26 cellular contexts compared by ENCODE assay signal in the genomic region with DNA sequence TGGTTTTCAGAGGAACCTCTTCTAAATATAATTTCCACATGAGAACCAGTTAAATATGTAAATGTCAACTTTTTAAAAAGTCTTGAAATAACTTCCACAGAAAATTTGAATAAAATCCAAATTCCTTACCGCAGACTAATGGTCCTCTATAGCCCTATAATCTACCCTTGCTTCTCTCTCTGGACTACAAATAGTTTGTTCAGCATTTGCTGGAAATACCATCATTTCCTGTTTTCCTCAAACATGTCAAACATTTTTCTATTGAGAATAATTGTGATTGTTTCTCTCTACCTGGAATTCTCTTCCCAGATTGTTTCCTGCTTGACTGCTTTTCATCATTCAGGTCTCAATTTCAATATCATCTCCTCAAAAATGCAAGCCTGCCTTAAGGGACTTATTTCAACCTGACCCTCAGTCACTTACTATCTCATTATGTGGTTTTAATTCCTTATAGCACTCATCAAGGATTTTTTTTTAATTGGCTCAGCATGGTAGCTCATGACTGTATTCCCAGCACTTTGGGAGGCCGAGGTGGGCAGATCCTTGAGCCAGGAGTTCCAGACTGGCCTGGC.
DNase-seq lines count a peak whose midpoint lies in the region; ATAC-seq and TF ChIP-seq lines count a peak whose summit lies in the region.
"Had no signal": no experiment of that assay in that cellular context is flagged by ENCODE, and none has a peak within 500 bp of the region (broad histone marks: within the 10 kb centered on the region; RNA-seq: fewer than 3 reads in every experiment).

No MANE protein-coding gene starts in this region.

- intact Hi-C loops in esophagus squamous epithelium (cut with DNase I), result no loop called here
- intact Hi-C loops in gastrocnemius medialis (cut with DNase I; ENCODE audit: low total_unique reads), result no loop called here
- intact Hi-C loops in activated T-helper 2 cell treated with anti-CD3 and anti-CD28 coated beads, Interferon-gamma antibody, Interleukin-2, Interleukin-4, amounts not matched to agents 10 μg/mL and 5 μg/mL and 100 μg/mL, durations not matched to agents 14 hours and 24 hours and 36 hours (cut with micrococcal nuclease), result no loop called here
- intact Hi-C loops in colonic mucosa (cut with DNase I), result no loop called here

- in situ Hi-C loops in gastrocnemius medialis (cut with MboI; ENCODE audit: low sequenced_read_pairs in 4 of 4), result no loop called here

- no peaks in the 10 kb centered on the region for H3K9me3 ChIP-seq in esophagus squamous epithelium
- H3K9me3 ChIP-seq in gastrocnemius medialis, result no peaks in the 10 kb centered on the region
- no peaks in the 10 kb centered on the region for H3K9me3 ChIP-seq in colonic mucosa
- H3K9me3 ChIP-seq: body of pancreas, mucosa of descending colon had no signal

- ATAC-seq in gastrocnemius medialis, result no peak
- ATAC-seq: activated CD8-positive, alpha-beta memory T cell treated with anti-CD3 and anti-CD28 coated beads, Interleukin-2, amount 10 ng/mL, durations not matched to agents 7 days and 5 days; body of pancreas; left ventricle myocardium superior; mucosa of descending colon; psoas muscle had no signal

- H3K27me3 ChIP-seq in esophagus squamous epithelium, result no peaks in the 10 kb centered on the region
- H3K27me3 ChIP-seq in gastrocnemius medialis, result no peaks in the 10 kb centered on the region
- H3K27me3 ChIP-seq in colonic mucosa, result no peaks in the 10 kb centered on the region
- H3K27me3 ChIP-seq: body of pancreas, dorsolateral prefrontal cortex, foreskin keratinocyte, MG63 had no signal

- no peaks in the 10 kb centered on the region for H3K36me3 ChIP-seq in esophagus squamous epithelium
- no peaks in the 10 kb centered on the region for H3K36me3 ChIP-seq in gastrocnemius medialis
- H3K36me3 ChIP-seq in colonic mucosa, result no peaks in the 10 kb centered on the region
- H3K36me3 ChIP-seq: MG63 had no signal

- no peaks in the 10 kb centered on the region for H3K4me1 Mint-ChIP-seq in activated T-helper 2 cell treated with anti-CD3 and anti-CD28 coated beads, Interferon-gamma antibody, Interleukin-2, Interleukin-4, amounts not matched to agents 10 μg/mL and 5 μg/mL and 100 μg/mL, durations not matched to agents 14 hours and 24 hours and 36 hours (ENCODE audit: low read depth)
- H3K4me1 Mint-ChIP-seq: activated CD4-positive, alpha-beta T cell treated with anti-CD3 and anti-CD28 coated beads, Interleukin-2, amount 10 ng/mL, durations not matched to agents 24 days and 14 days; activated CD8-positive, alpha-beta memory T cell treated with anti-CD3 and anti-CD28 coated beads, Interleukin-2, amount 10 ng/mL, durations not matched to agents 7 days and 5 days; activated naive CD4-positive, alpha-beta T cell treated with anti-CD3 and anti-CD28 coated beads, Interleukin-2, amount 50 U/mL, for 24 hours; CD4-positive, CD25-positive, alpha-beta regulatory T cell; immature natural killer cell had no signal

- no peaks in the 10 kb centered on the region for H3K27me3 Mint-ChIP-seq in activated T-helper 2 cell treated with anti-CD3 and anti-CD28 coated beads, Interferon-gamma antibody, Interleukin-2, Interleukin-4, amounts not matched to agents 10 μg/mL and 5 μg/mL and 100 μg/mL, durations not matched to agents 14 hours and 24 hours and 36 hours (ENCODE audit: low read depth)
- H3K27me3 Mint-ChIP-seq: activated CD4-positive, alpha-beta T cell treated with anti-CD3 and anti-CD28 coated beads, Interleukin-2, amount 10 ng/mL, durations not matched to agents 24 days and 14 days; activated CD8-positive, alpha-beta memory T cell treated with anti-CD3 and anti-CD28 coated beads, Interleukin-2, amount 10 ng/mL, durations not matched to agents 7 days and 5 days; activated naive CD4-positive, alpha-beta T cell treated with anti-CD3 and anti-CD28 coated beads, Interleukin-2, amount 50 U/mL, for 24 hours; CD4-positive, CD25-positive, alpha-beta regulatory T cell had no signal

- no peaks in the 10 kb centered on the region for H3K36me3 Mint-ChIP-seq in activated T-helper 2 cell treated with anti-CD3 and anti-CD28 coated beads, Interferon-gamma antibody, Interleukin-2, Interleukin-4, amounts not matched to agents 10 μg/mL and 5 μg/mL and 100 μg/mL, durations not matched to agents 14 hours and 24 hours and 36 hours (ENCODE audit: low read depth)
- H3K36me3 Mint-ChIP-seq: activated CD8-positive, alpha-beta memory T cell treated with anti-CD3 and anti-CD28 coated beads, Interleukin-2, amount 10 ng/mL, durations not matched to agents 7 days and 5 days; activated naive CD4-positive, alpha-beta T cell treated with anti-CD3 and anti-CD28 coated beads, Interleukin-2, amount 50 U/mL, for 24 hours; CD4-positive, CD25-positive, alpha-beta regulatory T cell had no signal

- WGBS in esophagus squamous epithelium, 2 donors, result 84 to 91% methylated on average over 1 to 2 of the region's 2 CpGs

- TF ChIP-seq CTCF in choroid plexus epithelial cell (conservative IDR thresholded peaks at IDR 0.05; ENCODE audit: low read depth, low read length) (no peak), esophagus squamous epithelium (IDR thresholded peaks at IDR 0.05) (no peak), gastrocnemius medialis (IDR thresholded peaks at IDR 0.05 in 4 of 5, conservative IDR thresholded peaks at IDR 0.05 in 1 of 5) (no peak), colonic mucosa (IDR thresholded peaks at IDR 0.05) (no peak)

- TF ChIP-seq POLR2A in esophagus squamous epithelium (IDR thresholded peaks at IDR 0.05) (no peak), gastrocnemius medialis (IDR thresholded peaks at IDR 0.05) (no peak)

- no peak overlapping the region for H3K4me3 Mint-ChIP-seq in activated T-helper 2 cell treated with anti-CD3 and anti-CD28 coated beads, Interferon-gamma antibody, Interleukin-2, Interleukin-4, amounts not matched to agents 10 μg/mL and 5 μg/mL and 100 μg/mL, durations not matched to agents 14 hours and 24 hours and 36 hours (ENCODE audit: low read depth)
- H3K4me3 Mint-ChIP-seq: activated CD4-positive, alpha-beta T cell treated with anti-CD3 and anti-CD28 coated beads, Interleukin-2, amount 10 ng/mL, durations not matched to agents 24 days and 14 days; activated CD8-positive, alpha-beta memory T cell treated with anti-CD3 and anti-CD28 coated beads, Interleukin-2, amount 10 ng/mL, durations not matched to agents 7 days and 5 days; activated naive CD4-positive, alpha-beta T cell treated with anti-CD3 and anti-CD28 coated beads, Interleukin-2, amount 50 U/mL, for 24 hours; immature natural killer cell; neural crest cell had no signal

- H3K27ac ChIP-seq in esophagus squamous epithelium (no peak overlapping the region), gastrocnemius medialis (no peak overlapping the region), colonic mucosa (no peak overlapping the region)
- H3K27ac ChIP-seq: body of pancreas, dorsolateral prefrontal cortex, foreskin keratinocyte, HL-60, psoas muscle, SK-N-MC had no signal

- no peak overlapping the region for H3K9ac ChIP-seq in colonic mucosa (ENCODE audit: low read depth in 2 of 2, low read length in 2 of 2)

- H3K27ac Mint-ChIP-seq in activated T-helper 2 cell treated with anti-CD3 and anti-CD28 coated beads, Interferon-gamma antibody, Interleukin-2, Interleukin-4, amounts not matched to agents 10 μg/mL and 5 μg/mL and 100 μg/mL, durations not matched to agents 14 hours and 24 hours and 36 hours, result no peak overlapping the region
- H3K27ac Mint-ChIP-seq: activated CD4-positive, alpha-beta T cell treated with anti-CD3 and anti-CD28 coated beads, Interleukin-2, amount 10 ng/mL, durations not matched to agents 24 days and 14 days; activated CD8-positive, alpha-beta memory T cell treated with anti-CD3 and anti-CD28 coated beads, Interleukin-2, amount 10 ng/mL, durations not matched to agents 7 days and 5 days; activated naive CD4-positive, alpha-beta T cell treated with anti-CD3 and anti-CD28 coated beads, Interleukin-2, amount 50 U/mL, for 24 hours; CD4-positive, CD25-positive, alpha-beta regulatory T cell; immature natural killer cell had no signal

- peaks cover 0 to 11% (median 0%) of the 10 kb centered on the region in 3 donors for H3K4me1 ChIP-seq in esophagus squamous epithelium
- no peaks in the 10 kb centered on the region for H3K4me1 ChIP-seq in gastrocnemius medialis
- no peaks in the 10 kb centered on the region for H3K4me1 ChIP-seq in colonic mucosa
- H3K4me1 ChIP-seq: body of pancreas, psoas muscle had no signal

- DNase-seq in ELR (ENCODE audit: low read depth), result peak; percentile 10
- DNase-seq in NCI-H82 treated with DMSO at 0.1 percent for 48 hours (lab: John Stamatoyannopoulos, UW; ENCODE audit: unreplicated experiment), result peak; percentile 63
- peak; percentile 48 for DNase-seq in choroid plexus epithelial cell (ENCODE audit: low read depth)
- peak; percentile 22 for DNase-seq in non-pigmented ciliary epithelial cell (ENCODE audit: low read depth)
- no peak for DNase-seq in esophagus squamous epithelium (lab: John Stamatoyannopoulos, UW)
- DNase-seq in gastrocnemius medialis, result no peak
- no peak for DNase-seq in activated T-helper 2 cell treated with anti-CD3 and anti-CD28 coated beads, Interferon-gamma antibody, Interleukin-2, Interleukin-4, amounts not matched to agents 10 μg/mL and 5 μg/mL and 100 μg/mL, durations not matched to agents 14 hours and 24 hours and 36 hours (ENCODE audit: low spot score)
- DNase-seq in colonic mucosa, result no peak
- DNase-seq: activated CD4-positive, alpha-beta T cell treated with anti-CD3 and anti-CD28 coated beads, Interleukin-2, amount 10 ng/mL, durations not matched to agents 24 days and 14 days; activated CD8-positive, alpha-beta memory T cell treated with anti-CD3 and anti-CD28 coated beads, Interleukin-2, amount 10 ng/mL, durations not matched to agents 7 days and 5 days; body of pancreas; CD4-positive, CD25-positive, alpha-beta regulatory T cell; dorsolateral prefrontal cortex; immature natural killer cell; left ventricle myocardium superior; MG63; mucosa of descending colon; NCI-H1436; NCI-H510A; psoas muscle; T-helper 2 cell had no signal

- H3K9me3 Mint-ChIP-seq in activated T-helper 2 cell treated with anti-CD3 and anti-CD28 coated beads, Interferon-gamma antibody, Interleukin-2, Interleukin-4, amounts not matched to agents 10 μg/mL and 5 μg/mL and 100 μg/mL, durations not matched to agents 14 hours and 24 hours and 36 hours, result peaks cover 22% of the 10 kb centered on the region
- H3K9me3 Mint-ChIP-seq: activated CD4-positive, alpha-beta T cell treated with anti-CD3 and anti-CD28 coated beads, Interleukin-2, amount 10 ng/mL, durations not matched to agents 24 days and 14 days; neural crest cell had no signal

- H3K4me3 ChIP-seq in choroid plexus epithelial cell (ENCODE audit: low read depth, low read length) (no peak overlapping the region), esophagus squamous epithelium (no peak overlapping the region), gastrocnemius medialis (no peak overlapping the region), colonic mucosa (no peak overlapping the region)
- H3K4me3 ChIP-seq: body of pancreas, dorsolateral prefrontal cortex, MG63, mucosa of descending colon, psoas muscle, SK-N-MC had no signal

Comparison
In these comparisons a context has a peak if more than half of its experiments do, and no peak if none do; other contexts are left out.
1. DNase-seq: peak in ELR (single experiment), NCI-H82 treated with DMSO at 0.1 percent for 48 hours (single experiment), choroid plexus epithelial cell (single experiment) and non-pigmented ciliary epithelial cell (single experiment); none in esophagus squamous epithelium (single experiment), gastrocnemius medialis (0 of 2), activated T-helper 2 cell treated with anti-CD3 and anti-CD28 coated beads, Interferon-gamma antibody, Interleukin-2, Interleukin-4, amounts not matched to agents 10 μg/mL and 5 μg/mL and 100 μg/mL, durations not matched to agents 14 hours and 24 hours and 36 hours (single experiment) and colonic mucosa (single experiment).